In the genomic region with DNA sequence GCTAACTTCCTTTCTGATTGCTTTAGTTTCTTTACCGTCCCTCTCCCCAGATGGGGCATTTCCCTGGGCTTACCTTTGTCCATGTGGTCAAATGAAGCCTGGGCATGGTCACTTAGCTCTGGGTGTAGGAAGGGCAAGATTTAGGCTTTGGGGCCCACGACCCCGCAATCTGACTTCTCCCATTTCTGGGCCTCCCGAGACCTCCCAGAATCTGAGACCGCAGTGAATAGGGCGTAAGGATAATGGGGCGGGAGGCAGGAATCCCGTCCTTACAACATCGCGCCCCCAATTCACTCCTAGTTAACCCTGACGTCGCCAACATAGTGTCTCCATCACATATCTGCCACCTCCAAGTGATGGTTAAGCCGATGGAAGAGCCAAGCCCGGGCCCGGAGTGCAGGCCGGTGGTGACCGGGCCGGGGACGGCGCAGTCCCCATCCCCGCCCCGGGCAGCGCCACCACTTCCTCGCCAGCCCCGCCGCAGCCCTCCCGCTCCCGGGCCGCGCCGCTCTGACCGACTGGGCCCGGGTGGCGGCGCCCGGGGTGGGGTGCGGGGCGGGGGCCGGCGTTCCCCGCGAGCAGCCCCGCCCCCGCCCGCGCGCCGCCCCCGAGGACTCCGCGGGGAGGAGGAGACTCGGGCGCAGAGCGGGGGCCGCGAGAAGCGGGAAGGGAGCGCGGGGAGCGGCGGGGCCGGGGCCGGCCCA, we compare ENCODE assay signal across 1 cellular context.
TF ChIP-seq lines count a peak whose summit lies in the region.

A gene with protein sequence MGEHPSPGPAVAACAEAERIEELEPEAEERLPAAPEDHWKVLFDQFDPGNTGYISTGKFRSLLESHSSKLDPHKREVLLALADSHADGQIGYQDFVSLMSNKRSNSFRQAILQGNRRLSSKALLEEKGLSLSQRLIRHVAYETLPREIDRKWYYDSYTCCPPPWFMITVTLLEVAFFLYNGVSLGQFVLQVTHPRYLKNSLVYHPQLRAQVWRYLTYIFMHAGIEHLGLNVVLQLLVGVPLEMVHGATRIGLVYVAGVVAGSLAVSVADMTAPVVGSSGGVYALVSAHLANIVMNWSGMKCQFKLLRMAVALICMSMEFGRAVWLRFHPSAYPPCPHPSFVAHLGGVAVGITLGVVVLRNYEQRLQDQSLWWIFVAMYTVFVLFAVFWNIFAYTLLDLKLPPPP (plus strand): TSS at position 641 of the 704 bp plus-strand sequence. CDS start 358 bp downstream, outside the sequence.

TF ChIP-seq in liver, 16 proteins besides CTCF, POLR2A, EP300 and RAD21 (continued from another document):
- TF ChIP-seq, protein P1, sequence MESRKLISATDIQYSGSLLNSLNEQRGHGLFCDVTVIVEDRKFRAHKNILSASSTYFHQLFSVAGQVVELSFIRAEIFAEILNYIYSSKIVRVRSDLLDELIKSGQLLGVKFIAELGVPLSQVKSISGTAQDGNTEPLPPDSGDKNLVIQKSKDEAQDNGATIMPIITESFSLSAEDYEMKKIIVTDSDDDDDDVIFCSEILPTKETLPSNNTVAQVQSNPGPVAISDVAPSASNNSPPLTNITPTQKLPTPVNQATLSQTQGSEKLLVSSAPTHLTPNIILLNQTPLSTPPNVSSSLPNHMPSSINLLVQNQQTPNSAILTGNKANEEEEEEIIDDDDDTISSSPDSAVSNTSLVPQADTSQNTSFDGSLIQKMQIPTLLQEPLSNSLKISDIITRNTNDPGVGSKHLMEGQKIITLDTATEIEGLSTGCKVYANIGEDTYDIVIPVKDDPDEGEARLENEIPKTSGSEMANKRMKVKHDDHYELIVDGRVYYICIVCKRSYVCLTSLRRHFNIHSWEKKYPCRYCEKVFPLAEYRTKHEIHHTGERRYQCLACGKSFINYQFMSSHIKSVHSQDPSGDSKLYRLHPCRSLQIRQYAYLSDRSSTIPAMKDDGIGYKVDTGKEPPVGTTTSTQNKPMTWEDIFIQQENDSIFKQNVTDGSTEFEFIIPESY (IDR thresholded peaks at IDR 0.05): no peak
